ENCODE assay signal across 19 cellular contexts in the genomic region with DNA sequence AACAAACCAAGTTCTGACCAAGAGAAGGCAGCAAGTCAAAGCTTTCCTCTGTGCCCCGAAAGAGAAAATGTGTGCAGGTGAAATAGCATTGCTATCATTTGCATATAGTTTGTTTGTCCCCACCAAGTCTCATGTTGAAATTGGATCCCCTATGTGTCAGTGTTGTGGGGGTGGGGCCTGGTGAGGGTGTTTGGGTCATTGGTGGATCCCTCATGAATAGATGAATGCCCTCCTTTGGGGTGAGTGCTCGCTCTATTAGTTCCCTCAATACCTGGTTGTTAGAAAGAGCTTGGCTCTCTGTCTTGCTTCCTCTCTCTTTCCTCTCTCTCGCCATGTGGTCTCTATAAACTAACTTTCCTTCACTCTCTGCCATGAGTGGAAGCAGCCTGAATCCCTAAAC. TPM values are rescaled to one million over a fixed set of nuclear protein-coding genes. Genes with fewer than 3 reads are reported as not detected.
DNase-seq lines count a peak whose midpoint lies in the region; ATAC-seq and TF ChIP-seq lines count a peak whose summit lies in the region.
"Had no signal": no experiment of that assay in that cellular context is flagged by ENCODE, and none has a peak within 500 bp of the region (broad histone marks: within the 10 kb centered on the region; RNA-seq: fewer than 3 reads in every experiment).

No MANE protein-coding gene starts in this region.

- ATAC-seq in HG03354 (IDR thresholded peaks at IDR 0.05; ENCODE audit: poor library complexity, severe bottlenecking, unreplicated experiment), result peak; percentile 46
- peak; percentile 80 for ATAC-seq in WTC11
- ATAC-seq: GM12878 had no signal

- peaks cover 8% of the 10 kb centered on the region for H3K9me3 Mint-ChIP-seq in WTC11
- H3K9me3 Mint-ChIP-seq: HFFc6 had no signal

- CTCF ChIA-PET in WTC11 (lab: Charles Lee), result interaction anchor here (1.0 to 1.1 kb wide), 2 partner anchors 12 to 488 kb away, joined by 3 read pairs; no protein-coding TSS in a partner anchor

- no peak for TF ChIP-seq CTCF in WTC11 (IDR thresholded peaks at IDR 0.05)

- H3K27me3 ChIP-seq in H7 (ENCODE audit: control insufficient read depth, insufficient read depth, low read length), result no peaks in the 10 kb centered on the region; the same call in 1 of the 2 replicates
- no peaks in the 10 kb centered on the region for H3K27me3 ChIP-seq in iPS-20b (ENCODE audit: insufficient read depth, low read length)

- peaks cover 39% of the 10 kb centered on the region for H3K4me1 Mint-ChIP-seq in WTC11
- H3K4me1 Mint-ChIP-seq: B cell had no signal

- peak; percentile 68 for DNase-seq in H7
- peak; percentile 34 for DNase-seq in WTC11 (ENCODE audit: low spot score)
- DNase-seq in caudate nucleus (lab: John Stamatoyannopoulos, UW), result no peak
- DNase-seq in 8988T, result no peak
- no peak for DNase-seq in activated CD4-positive, alpha-beta T cell treated with anti-CD3 and anti-CD28 coated beads for 1 hour
- no peak for DNase-seq in DMS53 treated with DMSO at 0.1 percent for 48 hours (lab: John Stamatoyannopoulos, UW; ENCODE audit: unreplicated experiment)
- DNase-seq: C1 segment of cervical spinal cord; Calu3; CD4-positive, alpha-beta T cell; DMS 273 treated with DMSO at 0.1 percent for 48 hours; DMS79; GM23248; HCEC 1CT; HFFc6 had no signal

- H3K27ac ChIP-seq in iPS-20b (ENCODE audit: low read length) (no peak overlapping the region), caudate nucleus (ENCODE audit: low read depth, low read length) (no peak overlapping the region)
- H3K27ac ChIP-seq: GM23248 had no signal

- peak overlapping the region; percentile 85 for H3K27ac Mint-ChIP-seq in WTC11
- H3K27ac Mint-ChIP-seq: B cell; CD4-positive, alpha-beta T cell; HFFc6 had no signal

- peak overlapping the region; percentile 36; the same call in 1 of the 2 replicates for H3K9ac ChIP-seq in iPS-20b (ENCODE audit: low read depth, low read length)
- H3K9ac ChIP-seq: GM23248 had no signal

- H3K4me1 ChIP-seq in iPS-20b (ENCODE audit: insufficient read depth, low read length), result peaks cover 31% of the 10 kb centered on the region

- no peaks in the 10 kb centered on the region for H3K9me3 ChIP-seq in iPS-20b (ENCODE audit: insufficient read depth, low read depth, low read length)

- H3K4me3 ChIP-seq in H7 (ENCODE audit: insufficient read depth, low read depth, low read length) (no peak overlapping the region), iPS-20b (ENCODE audit: low read length) (peak overlapping the region; percentile 47; the same call in 1 of the 2 replicates)
- H3K4me3 ChIP-seq: GM12878, GM23248 had no signal

- peak overlapping the region; percentile 16; the same call in 1 of the 2 replicates for H3K4me3 Mint-ChIP-seq in WTC11
- H3K4me3 Mint-ChIP-seq: B cell; CD4-positive, alpha-beta T cell; HFFc6 had no signal

- H3K36me3 Mint-ChIP-seq in WTC11, result peaks cover 5% of the 10 kb centered on the region; the same call in 1 of the 2 replicates

- H3K36me3 ChIP-seq in H7 (replicated peaks; ENCODE audit: control insufficient read depth, insufficient read depth, low read length), result no peaks in the 10 kb centered on the region
- H3K36me3 ChIP-seq in iPS-20b (ENCODE audit: insufficient read depth, low read depth, low read length), result no peaks in the 10 kb centered on the region

- no peaks in the 10 kb centered on the region for H3K27me3 Mint-ChIP-seq in WTC11 (ENCODE audit: low read depth)
- H3K27me3 Mint-ChIP-seq: CD4-positive, alpha-beta T cell had no signal

- POLR2A ChIA-PET in WTC11 (lab: Charles Lee), result interaction anchor here (0.8 kb wide), 1 partner anchor 45 kb away, joined by 3 read pairs; no protein-coding TSS in a partner anchor

TF ChIP-seq in WTC11, 78 proteins besides CTCF, POLR2A, EP300 and RAD21:
- TF ChIP-seq FOXK1 (CRISPR knock-in tag; IDR thresholded peaks at IDR 0.05), result no peak
- TF ChIP-seq, protein P1, sequence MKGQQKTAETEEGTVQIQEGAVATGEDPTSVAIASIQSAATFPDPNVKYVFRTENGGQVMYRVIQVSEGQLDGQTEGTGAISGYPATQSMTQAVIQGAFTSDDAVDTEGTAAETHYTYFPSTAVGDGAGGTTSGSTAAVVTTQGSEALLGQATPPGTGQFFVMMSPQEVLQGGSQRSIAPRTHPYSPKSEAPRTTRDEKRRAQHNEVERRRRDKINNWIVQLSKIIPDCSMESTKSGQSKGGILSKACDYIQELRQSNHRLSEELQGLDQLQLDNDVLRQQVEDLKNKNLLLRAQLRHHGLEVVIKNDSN (CRISPR knock-in tag; IDR thresholded peaks at IDR 0.05), result no peak
- TF ChIP-seq ZNF671 (CRISPR knock-in tag; IDR thresholded peaks at IDR 0.05), result no peak
- TF ChIP-seq ZNF423 (CRISPR knock-in tag; IDR thresholded peaks at IDR 0.05), result no peak
- TF ChIP-seq MXD4 (CRISPR knock-in tag; IDR thresholded peaks at IDR 0.05; ENCODE audit: borderline replicate concordance), result no peak
- TF ChIP-seq, protein P2, sequence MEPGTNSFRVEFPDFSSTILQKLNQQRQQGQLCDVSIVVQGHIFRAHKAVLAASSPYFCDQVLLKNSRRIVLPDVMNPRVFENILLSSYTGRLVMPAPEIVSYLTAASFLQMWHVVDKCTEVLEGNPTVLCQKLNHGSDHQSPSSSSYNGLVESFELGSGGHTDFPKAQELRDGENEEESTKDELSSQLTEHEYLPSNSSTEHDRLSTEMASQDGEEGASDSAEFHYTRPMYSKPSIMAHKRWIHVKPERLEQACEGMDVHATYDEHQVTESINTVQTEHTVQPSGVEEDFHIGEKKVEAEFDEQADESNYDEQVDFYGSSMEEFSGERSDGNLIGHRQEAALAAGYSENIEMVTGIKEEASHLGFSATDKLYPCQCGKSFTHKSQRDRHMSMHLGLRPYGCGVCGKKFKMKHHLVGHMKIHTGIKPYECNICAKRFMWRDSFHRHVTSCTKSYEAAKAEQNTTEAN (CRISPR knock-in tag; IDR thresholded peaks at IDR 0.05), result no peak
- TF ChIP-seq RORB (CRISPR knock-in tag; IDR thresholded peaks at IDR 0.05), result no peak
- TF ChIP-seq FOXJ3 (CRISPR knock-in tag; IDR thresholded peaks at IDR 0.05; ENCODE audit: borderline replicate concordance), result no peak
- TF ChIP-seq MYBL2 (CRISPR knock-in tag; IDR thresholded peaks at IDR 0.05), result no peak
- no peak for TF ChIP-seq GABPB1 (CRISPR knock-in tag; IDR thresholded peaks at IDR 0.05)
- TF ChIP-seq, protein P3, sequence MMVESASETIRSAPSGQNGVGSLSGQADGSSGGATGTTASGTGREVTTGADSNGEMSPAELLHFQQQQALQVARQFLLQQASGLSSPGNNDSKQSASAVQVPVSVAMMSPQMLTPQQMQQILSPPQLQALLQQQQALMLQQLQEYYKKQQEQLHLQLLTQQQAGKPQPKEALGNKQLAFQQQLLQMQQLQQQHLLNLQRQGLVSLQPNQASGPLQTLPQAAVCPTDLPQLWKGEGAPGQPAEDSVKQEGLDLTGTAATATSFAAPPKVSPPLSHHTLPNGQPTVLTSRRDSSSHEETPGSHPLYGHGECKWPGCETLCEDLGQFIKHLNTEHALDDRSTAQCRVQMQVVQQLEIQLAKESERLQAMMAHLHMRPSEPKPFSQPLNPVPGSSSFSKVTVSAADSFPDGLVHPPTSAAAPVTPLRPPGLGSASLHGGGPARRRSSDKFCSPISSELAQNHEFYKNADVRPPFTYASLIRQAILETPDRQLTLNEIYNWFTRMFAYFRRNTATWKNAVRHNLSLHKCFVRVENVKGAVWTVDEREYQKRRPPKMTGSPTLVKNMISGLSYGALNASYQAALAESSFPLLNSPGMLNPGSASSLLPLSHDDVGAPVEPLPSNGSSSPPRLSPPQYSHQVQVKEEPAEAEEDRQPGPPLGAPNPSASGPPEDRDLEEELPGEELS (CRISPR knock-in tag; IDR thresholded peaks at IDR 0.05), result no peak
- TF ChIP-seq, protein P4, sequence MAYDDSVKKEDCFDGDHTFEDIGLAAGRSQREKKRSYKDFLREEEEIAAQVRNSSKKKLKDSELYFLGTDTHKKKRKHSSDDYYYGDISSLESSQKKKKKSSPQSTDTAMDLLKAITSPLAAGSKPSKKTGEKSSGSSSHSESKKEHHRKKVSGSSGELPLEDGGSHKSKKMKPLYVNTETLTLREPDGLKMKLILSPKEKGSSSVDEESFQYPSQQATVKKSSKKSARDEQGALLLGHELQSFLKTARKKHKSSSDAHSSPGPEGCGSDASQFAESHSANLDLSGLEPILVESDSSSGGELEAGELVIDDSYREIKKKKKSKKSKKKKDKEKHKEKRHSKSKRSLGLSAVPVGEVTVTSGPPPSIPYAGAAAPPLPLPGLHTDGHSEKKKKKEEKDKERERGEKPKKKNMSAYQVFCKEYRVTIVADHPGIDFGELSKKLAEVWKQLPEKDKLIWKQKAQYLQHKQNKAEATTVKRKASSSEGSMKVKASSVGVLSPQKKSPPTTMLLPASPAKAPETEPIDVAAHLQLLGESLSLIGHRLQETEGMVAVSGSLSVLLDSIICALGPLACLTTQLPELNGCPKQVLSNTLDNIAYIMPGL (CRISPR knock-in tag; IDR thresholded peaks at IDR 0.05), result no peak

RNA-seq across cellular contexts. Expression of a gene that starts 43.9 kb away (rescaled TPM):
- 8.5 and 9.2 TPM in 2 replicates for total RNA-seq in H7 (2014; rRNA removed; shearing (Covaris generic))
- total RNA-seq in WTC11 (2021), result 5.0 to 6.4 TPM (median 6.0 TPM) in 3 replicates
- total RNA-seq: B cell; Calu3; CD4-positive, alpha-beta T cell; G401; GM12878 had no signal

Comparison
In these comparisons a context has a peak if more than half of its experiments do, and no peak if none do; other contexts are left out.
1. DNase-seq: peak in H7 (single experiment) and WTC11 (single experiment); none in caudate nucleus (0 of 61), 8988T (single experiment), activated CD4-positive, alpha-beta T cell treated with anti-CD3 and anti-CD28 coated beads for 1 hour (single experiment) and DMS53 treated with DMSO at 0.1 percent for 48 hours (single experiment).